ENCODE assay signal across 8 cellular contexts in genomic region chr15:23372891-23373600, GRCh38. TPM values are rescaled to one million over a fixed set of nuclear protein-coding genes. Genes with fewer than 3 reads are reported as not detected.
"Had no signal": no experiment of that assay in that cellular context is flagged by ENCODE, and none has a peak within 500 bp of the region (broad histone marks: within the 10 kb centered on the region; RNA-seq: fewer than 3 reads in every experiment).

No MANE protein-coding gene starts in this region.

RNA-seq across cellular contexts. Expression of gene GOLGA8S, which starts 18.5 kb away (rescaled TPM):
- total RNA-seq: HT1080, K562, M059J, SK-MEL-5 had no signal

RNA-seq across cellular contexts. Expression of gene GOLGA6L26, which starts 39.0 kb away (rescaled TPM):
- total RNA-seq: HT1080, K562, M059J, PC-9, Peyer's patch, Right ventricle myocardium superior, SK-MEL-5, T-cell had no signal
